In the genomic region with DNA sequence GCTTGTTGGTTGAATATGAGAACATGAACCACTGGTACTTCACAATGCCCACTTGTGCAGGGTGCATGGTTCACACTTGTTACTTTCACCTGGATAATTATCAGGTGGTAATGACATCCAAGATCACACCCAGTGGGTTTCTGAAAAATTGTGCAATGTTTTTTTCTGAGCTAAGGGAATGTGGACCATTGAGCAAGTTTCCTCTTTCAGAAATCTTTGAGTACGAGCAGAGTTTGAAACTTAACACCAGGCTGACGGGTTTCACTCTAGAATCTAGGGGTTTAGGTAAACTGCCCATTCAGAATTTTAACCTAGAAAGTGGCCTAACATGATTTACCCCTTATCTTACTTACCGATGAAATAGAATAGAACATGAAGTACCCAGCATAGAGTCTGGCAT, we compare ENCODE assay signal across 17 cellular contexts.
A peak's percentile ranks its signal among the peaks of the same experiment; 100 is the strongest.
DNase-seq lines count a peak whose midpoint lies in the region; ATAC-seq, FAIRE-seq and TF ChIP-seq lines count a peak whose summit lies in the region.
"Had no signal": no experiment of that assay in that cellular context is flagged by ENCODE, and none has a peak within 500 bp of the region (broad histone marks: within the 10 kb centered on the region; RNA-seq: fewer than 3 reads in every experiment).

No MANE protein-coding gene starts in this region.

- ATAC-seq in HG03571 (IDR thresholded peaks at IDR 0.05; ENCODE audit: unreplicated experiment): no peak
- ATAC-seq: CD8-positive, alpha-beta T cell had no signal

- no peak overlapping the region for H3K14ac ChIP-seq in trophoblast cell (ENCODE audit: low read length)

- H3K27me3 ChIP-seq in KMS-11 (ENCODE audit: insufficient read depth, low read depth): no peaks in the 10 kb centered on the region
- no peaks in the 10 kb centered on the region for H3K27me3 ChIP-seq in trophoblast cell (ENCODE audit: insufficient read depth, low read length)

- H2BK5ac ChIP-seq in trophoblast cell (ENCODE audit: low read depth, low read length, poor library complexity): no peak overlapping the region

- CTCF ChIA-PET in HEK293T (lab: Yijun Ruan, JAX): no interaction called here

- no peaks in the 10 kb centered on the region for H3K79me1 ChIP-seq in trophoblast cell (ENCODE audit: low read length)

- FAIRE-seq in GM19239 (lab: Jason Lieb, UNC): no peak
- FAIRE-seq: D721Med, G401.6, GM12891 had no signal

- H2BK120ac ChIP-seq in trophoblast cell (ENCODE audit: insufficient read depth, low read length, poor library complexity): no peak overlapping the region

- H3K4me2 ChIP-seq in KMS-11 (peak overlapping the region; percentile 3; the same call in 1 of the 2 replicates), trophoblast cell (ENCODE audit: low read length) (no peak overlapping the region)

- no peak overlapping the region for H2AK5ac ChIP-seq in trophoblast cell (ENCODE audit: low read length)

- no peak for TF ChIP-seq CTCF in KMS-11 (conservative IDR thresholded peaks at IDR 0.05; ENCODE audit: low read depth, low read length)

- H3K36me3 ChIP-seq in KMS-11 (ENCODE audit: insufficient read depth) (no peaks in the 10 kb centered on the region), trophoblast cell (ENCODE audit: control insufficient read depth in 1 of 2, insufficient read depth in 2 of 2, low read length in 2 of 2) (no peaks in the 10 kb centered on the region)

- no peak overlapping the region for H4K12ac ChIP-seq in trophoblast cell (ENCODE audit: low read depth, low read length)

- H2AFZ ChIP-seq in KMS-11 (ENCODE audit: low read depth) (no peak overlapping the region), trophoblast cell (ENCODE audit: insufficient read depth, low read length, poor library complexity) (no peak overlapping the region)

- H3K4ac ChIP-seq in trophoblast cell (ENCODE audit: low read depth, low read length): no peak overlapping the region

- no peaks in the 10 kb centered on the region for H3K79me2 ChIP-seq in KMS-11 (ENCODE audit: insufficient read depth, low read depth)
- H3K79me2 ChIP-seq in trophoblast cell (ENCODE audit: control insufficient read depth, insufficient read depth, low read length, poor library complexity): no peaks in the 10 kb centered on the region

- DNase-seq in HuH-7 (ENCODE audit: low spot score) (peak; percentile 39), amniotic epithelial cell (ENCODE audit: low read depth) (peak; percentile 21), trophoblast cell (peak; percentile 10 to 62), HEK293T (ENCODE audit: extremely low spot score) (no peak), GM19239 (ENCODE audit: insufficient read length, low spot score) (no peak)
- DNase-seq: CD8-positive, alpha-beta T cell; COR-L47; DMS153; DMS79 treated with DMSO at 0.1 percent for 48 hours; EL; HCEC 1CT had no signal

- no peak overlapping the region for H3K18ac ChIP-seq in trophoblast cell (ENCODE audit: low read length)

- H4K8ac ChIP-seq in trophoblast cell (ENCODE audit: low read depth, low read length): no peak overlapping the region

- POLR2A ChIA-PET in HEK293T (lab: Yijun Ruan, JAX): no interaction called here

- WGBS in trophoblast cell (ENCODE audit: extremely low coverage, insufficient coverage, insufficient read length): no CpG with 5 or more reads among the region's 3 CpGs

- no peak overlapping the region for H3K27ac ChIP-seq in KMS-11
- no peak overlapping the region for H3K27ac ChIP-seq in trophoblast cell (ENCODE audit: low read depth, low read length)
- H3K27ac ChIP-seq: HL-60 had no signal

- H3K9me3 ChIP-seq in trophoblast cell (ENCODE audit: insufficient read depth, low read depth, low read length): no peaks in the 10 kb centered on the region

- no peak overlapping the region for H3K4me3 ChIP-seq in KMS-11 (IDR thresholded peaks at IDR 0.05; ENCODE audit: insufficient read depth, low read depth, low read length)
- no peak overlapping the region for H3K4me3 ChIP-seq in trophoblast cell (ENCODE audit: low read depth, low read length)

- H3K4me1 ChIP-seq in KMS-11 (ENCODE audit: low read depth, poor library complexity, severe bottlenecking): peaks cover 16% of the 10 kb centered on the region
- H3K4me1 ChIP-seq in trophoblast cell (ENCODE audit: control insufficient read depth in 1 of 2, insufficient read depth in 2 of 2, low read length in 2 of 2): no peaks in the 10 kb centered on the region

- H3K9ac ChIP-seq in KMS-11: no peak overlapping the region
- no peak overlapping the region for H3K9ac ChIP-seq in trophoblast cell (ENCODE audit: low read length)

- no peak overlapping the region for H4K91ac ChIP-seq in trophoblast cell (ENCODE audit: low read depth, low read length)

- no peak overlapping the region for H3K23ac ChIP-seq in trophoblast cell (ENCODE audit: low read length)

- no peak overlapping the region for H2BK12ac ChIP-seq in trophoblast cell (ENCODE audit: low read length)

- no peaks in the 10 kb centered on the region for H4K20me1 ChIP-seq in KMS-11 (ENCODE audit: insufficient read depth)

TF ChIP-seq in HEK293T, 16 proteins besides CTCF, POLR2A, EP300 and RAD21:
- TF ChIP-seq FOXK2 (IDR thresholded peaks at IDR 0.05) (no peak), CTBP1 (IDR thresholded peaks at IDR 0.05; ENCODE audit: borderline replicate concordance) (no peak), FOXM1 (IDR thresholded peaks at IDR 0.05; ENCODE audit: borderline replicate concordance) (no peak), L3MBTL2 (conservative IDR thresholded peaks at IDR 0.05) (no peak), HDGF (IDR thresholded peaks at IDR 0.05; ENCODE audit: borderline replicate concordance) (no peak), SP1 (IDR thresholded peaks at IDR 0.05) (no peak), BHLHE40 (IDR thresholded peaks at IDR 0.05; ENCODE audit: borderline replicate concordance) (no peak), TARDBP (IDR thresholded peaks at IDR 0.05) (no peak), LEF1 (IDR thresholded peaks at IDR 0.05; ENCODE audit: borderline replicate concordance) (no peak), FOXA1 (IDR thresholded peaks at IDR 0.05) (no peak), SUZ12 (IDR thresholded peaks at IDR 0.05) (no peak)

Comparison
In these comparisons a context has a peak if more than half of its experiments do, and no peak if none do; other contexts are left out.
1. DNase-seq: peak in HuH-7 (single experiment), amniotic epithelial cell (single experiment) and trophoblast cell (2 of 2); none in HEK293T (single experiment) and GM19239 (single experiment).